ENCODE assay signal across 26 cellular contexts in the genomic region with DNA sequence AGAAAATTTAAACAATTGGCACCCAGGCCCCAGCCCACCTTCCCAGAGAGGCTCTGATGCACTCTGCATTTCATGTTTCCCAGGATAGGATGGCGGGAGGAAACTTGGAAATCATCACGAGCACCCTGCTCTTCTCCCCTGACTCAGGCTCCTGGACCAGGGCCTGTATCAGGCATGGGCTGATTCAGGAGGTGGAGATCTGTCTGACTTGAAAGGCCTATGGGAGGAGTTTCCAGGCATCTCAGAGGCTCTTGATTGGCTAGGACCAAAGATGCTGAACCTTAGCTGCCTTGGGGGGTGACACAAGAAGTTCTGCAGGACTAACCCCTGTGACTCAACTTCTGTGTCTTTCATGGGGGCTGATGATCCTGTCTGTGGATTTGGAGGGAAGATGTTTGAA.
DNase-seq lines count a peak whose midpoint lies in the region; ATAC-seq, FAIRE-seq and TF ChIP-seq lines count a peak whose summit lies in the region.
"Had no signal": no experiment of that assay in that cellular context is flagged by ENCODE, and none has a peak within 500 bp of the region (broad histone marks: within the 10 kb centered on the region; RNA-seq: fewer than 3 reads in every experiment).

No MANE protein-coding gene starts in this region.

- H3K9me1 ChIP-seq in IMR-90 (ENCODE audit: insufficient read depth, low read length) = peaks cover 2% of the 10 kb centered on the region; the same call in 1 of the 2 replicates
- no peaks in the 10 kb centered on the region for H3K9me1 ChIP-seq in K562 (ENCODE audit: control insufficient read depth, insufficient read depth, low read length)

- WGBS in IMR-90 (ENCODE audit: extremely low coverage in 2 of 2, insufficient read length in 1 of 2), 2 experiments = no CpG with 5 or more reads among the region's 2 CpGs
- 0% methylated on average over 2 of the region's 2 CpGs for WGBS in K562 (ENCODE audit: insufficient coverage, low coverage, missing lambda C conversion rate)
- 90% methylated on average over 2 of the region's 2 CpGs for WGBS in mesenchymal stem cell

- H3K36me3 Mint-ChIP-seq in activated T-cell treated with anti-CD3 and anti-CD28 coated beads, Interleukin-2, amount 50 U/mL, for 72 hours (ENCODE audit: insufficient read depth in 2 of 2) = no peaks in the 10 kb centered on the region
- H3K36me3 Mint-ChIP-seq: stimulated activated effector memory CD8-positive, alpha-beta T cell treated with anti-CD3 and anti-CD28 coated beads, Interleukin-12 subunit alpha, Interleukin-12 subunit beta, amount 100 ng/mL, for 72 hours; type B pancreatic cell had no signal

- ATAC-seq in IMR-90 (ENCODE audit: low read depth) (peak; percentile 93), K562 (peak; percentile 62), GM21737 (IDR thresholded peaks at IDR 0.05; ENCODE audit: unreplicated experiment) (no peak)
- no peak for ATAC-seq in activated T-cell treated with anti-CD3 and anti-CD28 coated beads, Interleukin-2, amount 50 U/mL, for 72 hours (replicated peaks in 1 of 2)
- ATAC-seq: stimulated activated effector memory CD8-positive, alpha-beta T cell treated with anti-CD3 and anti-CD28 coated beads, Interleukin-12 subunit alpha, Interleukin-12 subunit beta, amount 100 ng/mL, for 72 hours had no signal

- TF ChIP-seq EP300 in K562 (IDR thresholded peaks at IDR 0.05; ENCODE audit: low read length) = no peak

- H2BK5ac ChIP-seq in IMR-90 (ENCODE audit: low read depth, low read length, poor library complexity, severe bottlenecking) (no peak overlapping the region), mesenchymal stem cell (ENCODE audit: low read depth, low read length, poor library complexity, severe bottlenecking) (no peak overlapping the region)

- H3K4me3 Mint-ChIP-seq in activated T-cell treated with anti-CD3 and anti-CD28 coated beads, Interleukin-2, amount 50 U/mL, for 72 hours = no peak overlapping the region
- H3K4me3 Mint-ChIP-seq: nephron; stimulated activated effector memory CD8-positive, alpha-beta T cell treated with anti-CD3 and anti-CD28 coated beads, Interleukin-12 subunit alpha, Interleukin-12 subunit beta, amount 100 ng/mL, for 72 hours; type B pancreatic cell had no signal

- no peak overlapping the region for H4K8ac ChIP-seq in IMR-90 (ENCODE audit: low read depth in 2 of 2, low read length in 2 of 2)
- no peak overlapping the region for H4K8ac ChIP-seq in mesenchymal stem cell (ENCODE audit: low read length)

- no peaks in the 10 kb centered on the region for H3K27me3 ChIP-seq in IMR-90 (ENCODE audit: control insufficient read depth, insufficient read depth, low read length)
- peaks cover 25 to 64% of the 10 kb centered on the region in 2 experiments for H3K27me3 ChIP-seq in K562 (ENCODE audit: control insufficient read depth in 2 of 2, insufficient read depth in 2 of 2, low read length in 2 of 2)
- peaks cover 0 to 7% of the 10 kb centered on the region in 2 experiments for H3K27me3 ChIP-seq in mesenchymal stem cell (ENCODE audit: control insufficient read depth in 1 of 2, insufficient read depth in 1 of 2, low read length in 2 of 2)
- H3K27me3 ChIP-seq: BLaER1, cardiac muscle cell had no signal

- dilution Hi-C loops in IMR-90 (cut with HindIII; ENCODE audit: low sequenced_read_pairs, unreplicated experiment) = no loop called here

- H2BK12ac ChIP-seq in mesenchymal stem cell (ENCODE audit: low read length in 2 of 2) = no peak overlapping the region

- H3K27ac ChIP-seq in IMR-90 (ENCODE audit: insufficient read depth, low read length) (no peak overlapping the region), K562 (ENCODE audit: extremely low read depth, low read depth, low read length) (no peak overlapping the region), mesenchymal stem cell (ENCODE audit: low read length, poor library complexity, severe bottlenecking) (peak overlapping the region; percentile 9)
- H3K27ac ChIP-seq: BLaER1, cardiac muscle cell, KMS-11 had no signal

- BruUV-seq in IMR-90 (replicated peaks; lab: Mats Ljungman, UMichigan) = no TSS peak
- no TSS peak for BruUV-seq in K562 (replicated peaks; lab: Mats Ljungman, UMichigan)

- H2BK15ac ChIP-seq in IMR-90 (ENCODE audit: low read depth, low read length) (no peak overlapping the region), mesenchymal stem cell (ENCODE audit: low read depth, poor library complexity, severe bottlenecking) (no peak overlapping the region)

- in situ Hi-C loops in IMR-90 (cut with MboI; ENCODE audit: low sequenced_read_pairs) (no loop called here), K562 (cut with MboI) (no loop called here)

- TF ChIP-seq CTCF in IMR-90 (conservative IDR thresholded peaks at IDR 0.05; ENCODE audit: low read depth, low read length) (no peak), K562 (IDR thresholded peaks at IDR 0.05 in 2 of 3, conservative IDR thresholded peaks at IDR 0.05 in 1 of 3; ENCODE audit: insufficient read depth in 2 of 3, low read depth in 1 of 3, low read length in 3 of 3) (no peak)

- no peak overlapping the region for H2BK120ac ChIP-seq in IMR-90 (ENCODE audit: low read depth, low read length)
- no peak overlapping the region for H2BK120ac ChIP-seq in mesenchymal stem cell (ENCODE audit: low read depth, low read length)

- H3K18ac ChIP-seq in IMR-90 (ENCODE audit: low read depth, low read length) (no peak overlapping the region), mesenchymal stem cell (ENCODE audit: low read depth in 1 of 2, low read length in 2 of 2) (no peak overlapping the region)

- peaks cover 34% of the 10 kb centered on the region for H3K27me3 Mint-ChIP-seq in activated T-cell treated with anti-CD3 and anti-CD28 coated beads, Interleukin-2, amount 50 U/mL, for 72 hours (ENCODE audit: low read depth)

- H3K9me3 Mint-ChIP-seq in activated T-cell treated with anti-CD3 and anti-CD28 coated beads, Interleukin-2, amount 50 U/mL, for 72 hours = no peaks in the 10 kb centered on the region
- H3K9me3 Mint-ChIP-seq: nephron; stimulated activated effector memory CD8-positive, alpha-beta T cell treated with anti-CD3 and anti-CD28 coated beads, Interleukin-12 subunit alpha, Interleukin-12 subunit beta, amount 100 ng/mL, for 72 hours; type B pancreatic cell had no signal

- H3K4me2 ChIP-seq in IMR-90 (ENCODE audit: low read depth, low read length) = no peak overlapping the region
- no peak overlapping the region for H3K4me2 ChIP-seq in K562 (ENCODE audit: insufficient read depth, low read length)
- H3K4me2 ChIP-seq in mesenchymal stem cell (ENCODE audit: low read length, poor library complexity, severe bottlenecking) = no peak overlapping the region
- H3K4me2 ChIP-seq: BLaER1, KMS-11 had no signal

- H2BK20ac ChIP-seq in IMR-90 (ENCODE audit: low read depth, low read length) = no peak overlapping the region

- no peak overlapping the region for H3K4me3 ChIP-seq in IMR-90 (ENCODE audit: insufficient read depth, low read depth, low read length)
- H3K4me3 ChIP-seq in K562 = no peak overlapping the region
- no peak overlapping the region for H3K4me3 ChIP-seq in mesenchymal stem cell (ENCODE audit: insufficient read depth in 1 of 2, low read depth in 1 of 2, low read length in 2 of 2)
- H3K4me3 ChIP-seq: BLaER1, cardiac muscle cell had no signal

- no peaks in the 10 kb centered on the region for H3K9me3 ChIP-seq in IMR-90 (ENCODE audit: control insufficient read depth, insufficient read depth, low read length)
- H3K9me3 ChIP-seq in K562 (replicated peaks; ENCODE audit: control insufficient read depth, insufficient read depth, low read depth, low read length) = no peaks in the 10 kb centered on the region
- no peaks in the 10 kb centered on the region for H3K9me3 ChIP-seq in mesenchymal stem cell (ENCODE audit: control insufficient read depth, low read length)
- H3K9me3 ChIP-seq: BLaER1 had no signal

- H3K23ac ChIP-seq in IMR-90 (ENCODE audit: low read depth, low read length) (no peak overlapping the region), mesenchymal stem cell (ENCODE audit: low read length in 2 of 2) (no peak overlapping the region)

- H3K79me1 ChIP-seq in IMR-90 (ENCODE audit: low read depth in 1 of 2, low read length in 2 of 2) = no peaks in the 10 kb centered on the region
- H3K79me1 ChIP-seq in mesenchymal stem cell (replicated peaks; ENCODE audit: low read length, poor library complexity, severe bottlenecking) = peaks cover 44% of the 10 kb centered on the region

- peak overlapping the region; percentile 1; the same call in 1 of the 2 replicates for H4K91ac ChIP-seq in IMR-90 (ENCODE audit: insufficient read depth, low read depth, low read length)
- no peak overlapping the region for H4K91ac ChIP-seq in mesenchymal stem cell (ENCODE audit: low read length)

- H3K9ac ChIP-seq in IMR-90 (ENCODE audit: low read depth, low read length) = no peak overlapping the region
- H3K9ac ChIP-seq in K562 (ENCODE audit: insufficient read depth in 1 of 2, low read depth in 2 of 2, low read length in 2 of 2) = no peak overlapping the region
- H3K9ac ChIP-seq in mesenchymal stem cell (ENCODE audit: low read length) = no peak overlapping the region
- H3K9ac ChIP-seq: BLaER1, KMS-11 had no signal

- no peak overlapping the region for H4K5ac ChIP-seq in IMR-90 (ENCODE audit: low read depth, low read length)

- intact Hi-C loops in IMR-90 (cut with micrococcal nuclease) = no loop called here
- intact Hi-C loops in K562 (cut with micrococcal nuclease) = no loop called here

- peaks cover 1% of the 10 kb centered on the region; the same call in 1 of the 2 replicates for H3K4me1 ChIP-seq in IMR-90 (ENCODE audit: control insufficient read depth, insufficient read depth, low read length)
- H3K4me1 ChIP-seq in K562 (replicated peaks in 1 of 2; ENCODE audit: control insufficient read depth in 2 of 2, insufficient read depth in 2 of 2, low read length in 2 of 2) = peaks cover 9 to 15% of the 10 kb centered on the region in 2 experiments; a peak in 3 of 5 replicates
- peaks cover 26% of the 10 kb centered on the region for H3K4me1 ChIP-seq in mesenchymal stem cell (ENCODE audit: control insufficient read depth, insufficient read depth, low read depth, low read length)

- TF ChIP-seq POLR2A in IMR-90 (IDR thresholded peaks at IDR 0.05; ENCODE audit: low read depth, low read length) (no peak), K562 (conservative IDR thresholded peaks at IDR 0.05) (no peak)

- DNase-seq in EH (ENCODE audit: low read depth) (peak; percentile 30), IMR-90 (peak; percentile 77), K562 (ENCODE audit: extremely low read depth in 1 of 4, low spot score in 3 of 4) (peak in 1 of 4 experiments; percentile 15), mesenchymal stem cell (no peak), 8988T (no peak)
- no peak for DNase-seq in activated T-cell treated with anti-CD3 and anti-CD28 coated beads, Interleukin-2, amount 50 U/mL, for 72 hours
- no peak for DNase-seq in activated CD4-positive, alpha-beta T cell treated with anti-CD3 and anti-CD28 coated beads, Interleukin-2, amount 50 U/mL, for 4 hours
- DNase-seq: activated CD4-positive, alpha-beta T cell treated with anti-CD3 and anti-CD28 coated beads for 4 hours; activated naive CD4-positive, alpha-beta T cell; activated T-cell treated with anti-CD3 and anti-CD28 coated beads, Interleukin-2, amount 50 U/mL, for 48 hours; dermis blood vessel endothelial cell; DMS53; NCI-H1436; NCI-H2081 treated with DMSO at 0.1 percent for 48 hours; NCI-H446 treated with DMSO at 0.1 percent for 48 hours; stimulated activated CD4-positive, alpha-beta T cell treated with anti-CD3 and anti-CD28 coated beads, Interleukin-12 subunit alpha, Interleukin-12 subunit beta, amount 100 ng/mL, for 4 hours; stimulated activated CD4-positive, alpha-beta T cell treated with anti-CD3 and anti-CD28 coated beads, Interleukin-4, amount 100 ng/mL, for 1 hour had no signal

- CTCF ChIA-PET in IMR-90 (lab: Yijun Ruan, JAX) = no interaction called here
- CTCF ChIA-PET in K562 (lab: Yijun Ruan, JAX; ENCODE audit: low intra/inter-chr PET ratio) = no interaction called here

- POLR2A ChIA-PET in IMR-90 (lab: Charles Lee; ENCODE audit: unreplicated experiment) = no interaction called here
- POLR2A ChIA-PET in K562 (lab: Yijun Ruan, JAX) = no interaction called here

- H3K4ac ChIP-seq in IMR-90 (ENCODE audit: low read depth, low read length) (no peak overlapping the region), mesenchymal stem cell (ENCODE audit: low read depth in 1 of 2, low read length in 2 of 2) (no peak overlapping the region)

- no peak overlapping the region for H3K14ac ChIP-seq in IMR-90 (replicated peaks; ENCODE audit: low read depth, low read length)
- H3K14ac ChIP-seq in mesenchymal stem cell (ENCODE audit: low read length in 2 of 2) = no peak overlapping the region

- no peaks in the 10 kb centered on the region for H3K4me1 Mint-ChIP-seq in activated T-cell treated with anti-CD3 and anti-CD28 coated beads, Interleukin-2, amount 50 U/mL, for 72 hours (ENCODE audit: low read depth)
- H3K4me1 Mint-ChIP-seq: stimulated activated effector memory CD8-positive, alpha-beta T cell treated with anti-CD3 and anti-CD28 coated beads, Interleukin-12 subunit alpha, Interleukin-12 subunit beta, amount 100 ng/mL, for 72 hours had no signal

- H3K56ac ChIP-seq in IMR-90 (ENCODE audit: extremely low read depth, insufficient read depth, low read length) = no peak overlapping the region

- H2AK9ac ChIP-seq in IMR-90 (replicated peaks; ENCODE audit: low read depth, low read length, poor library complexity) = no peak overlapping the region

- TF ChIP-seq RAD21 in IMR-90 (IDR thresholded peaks at IDR 0.05; ENCODE audit: low read length) = no peak
- no peak for TF ChIP-seq RAD21 in K562 (CRISPR knock-in tag; conservative IDR thresholded peaks at IDR 0.05 in 1 of 2, IDR thresholded peaks at IDR 0.05 in 1 of 2)

- H2AFZ ChIP-seq in IMR-90 (replicated peaks; ENCODE audit: low read length, poor library complexity) (no peak overlapping the region), K562 (ENCODE audit: low read depth, low read length) (no peak overlapping the region), mesenchymal stem cell (ENCODE audit: low read depth, low read length) (no peak overlapping the region)

- no peaks in the 10 kb centered on the region for H4K20me1 ChIP-seq in IMR-90 (ENCODE audit: insufficient read depth, low read length)
- no peaks in the 10 kb centered on the region for H4K20me1 ChIP-seq in K562 (replicated peaks; ENCODE audit: control insufficient read depth, insufficient read depth, low read length)

- no peaks in the 10 kb centered on the region for H3K36me3 ChIP-seq in IMR-90 (ENCODE audit: control insufficient read depth, insufficient read depth, low read length)
- H3K36me3 ChIP-seq in K562 (ENCODE audit: control insufficient read depth, insufficient read depth, low read length) = no peaks in the 10 kb centered on the region
- peaks cover 0 to 20% of the 10 kb centered on the region in 2 experiments for H3K36me3 ChIP-seq in mesenchymal stem cell (ENCODE audit: control insufficient read depth in 1 of 2, insufficient read depth in 2 of 2, low read depth in 1 of 2, low read length in 2 of 2)
- H3K36me3 ChIP-seq: BLaER1, cardiac muscle cell had no signal

- no peak overlapping the region for H2AK5ac ChIP-seq in IMR-90 (ENCODE audit: low read depth, low read length)
- peak overlapping the region; percentile 98 for H2AK5ac ChIP-seq in mesenchymal stem cell (ENCODE audit: low read length, severe bottlenecking)

- no peak overlapping the region for H3K27ac Mint-ChIP-seq in activated T-cell treated with anti-CD3 and anti-CD28 coated beads, Interleukin-2, amount 50 U/mL, for 72 hours
- H3K27ac Mint-ChIP-seq: stimulated activated effector memory CD8-positive, alpha-beta T cell treated with anti-CD3 and anti-CD28 coated beads, Interleukin-12 subunit alpha, Interleukin-12 subunit beta, amount 100 ng/mL, for 72 hours; type B pancreatic cell had no signal

- no peaks in the 10 kb centered on the region for H3K79me2 ChIP-seq in K562 (ENCODE audit: control insufficient read depth, insufficient read depth, low read length)

- FAIRE-seq in K562 (lab: Jason Lieb, UNC) = peak; percentile 32
- FAIRE-seq: endometrium, islet of Langerhans had no signal

Comparison
In these comparisons a context has a peak if more than half of its experiments do, and no peak if none do; other contexts are left out.
1. DNase-seq: peak in EH (single experiment) and IMR-90 (single experiment); none in mesenchymal stem cell (single experiment), activated T-cell treated with anti-CD3 and anti-CD28 coated beads, Interleukin-2, amount 50 U/mL, for 72 hours (0 of 2), activated CD4-positive, alpha-beta T cell treated with anti-CD3 and anti-CD28 coated beads, Interleukin-2, amount 50 U/mL, for 4 hours (0 of 2) and 8988T (single experiment).
2. ATAC-seq: peak in IMR-90 (single experiment) and K562 (single experiment); none in activated T-cell treated with anti-CD3 and anti-CD28 coated beads, Interleukin-2, amount 50 U/mL, for 72 hours (0 of 2) and GM21737 (single experiment).